ENCODE assay signal across 32 cellular contexts in genomic region chr6:116550796-116551195, GRCh38. TPM values are rescaled to one million over a fixed set of nuclear protein-coding genes. Genes with fewer than 3 reads are reported as not detected.
"Had no signal": no experiment of that assay in that cellular context is flagged by ENCODE, and none has a peak within 500 bp of the region (broad histone marks: within the 10 kb centered on the region; RNA-seq: fewer than 3 reads in every experiment).

No MANE protein-coding gene starts in this region.

- H3K4me3 Mint-ChIP-seq: activated B cell treated with CpG ODN at 0.5 μM for 24 hours; activated CD4-positive, alpha-beta T cell treated with anti-CD3 and anti-CD28 coated beads for 36 hours; dendritic cell treated with granulocyte-macrophage colony-stimulating factor and Interleukin-4, amounts not matched to agents 40 ng/mL and 50 ng/mL, for 4 days; naive B cell; neural crest cell; T-helper 2 cell treated with Interferon-gamma antibody and Interleukin-4, amounts not matched to agents 5 μg/mL and 100 μg/mL, for 36 hours; type B pancreatic cell had no signal

- FAIRE-seq: endometrium, kidney, TTC549 had no signal

- H3K4me1 Mint-ChIP-seq: activated B cell treated with CpG ODN at 0.5 μM for 24 hours; activated CD4-positive, alpha-beta T cell treated with anti-CD3 and anti-CD28 coated beads for 36 hours; naive B cell had no signal

- H3K27me3 ChIP-seq: cardiac muscle cell, vagina had no signal

- H3K27ac Mint-ChIP-seq: activated B cell treated with CpG ODN at 0.5 μM for 24 hours; activated CD4-positive, alpha-beta T cell treated with anti-CD3 and anti-CD28 coated beads for 36 hours; dendritic cell treated with granulocyte-macrophage colony-stimulating factor and Interleukin-4, amounts not matched to agents 40 ng/mL and 50 ng/mL, for 4 days; naive B cell; T-helper 2 cell treated with Interferon-gamma antibody and Interleukin-4, amounts not matched to agents 5 μg/mL and 100 μg/mL, for 36 hours; type B pancreatic cell had no signal

- H3K4me3 ChIP-seq: cardiac muscle cell, lung, thoracic aorta, vagina had no signal

- DNase-seq: activated B cell treated with CpG ODN at 0.5 μM for 24 hours; activated CD4-positive, alpha-beta T cell treated with anti-CD3 and anti-CD28 coated beads for 36 hours; activated CD4-positive, alpha-beta T cell treated with anti-CD3 and anti-CD28 coated beads, Interleukin-2, amount 50 U/mL, for 48 hours; activated CD8-positive, alpha-beta memory T cell treated with anti-CD3 and anti-CD28 coated beads, Interleukin-2, amount 50 U/mL, for 48 hours; activated naive CD4-positive, alpha-beta T cell treated with Interleukin-2 at 50 U/mL for 16 hours; activated T-cell treated with anti-CD3 and anti-CD28 coated beads, Interleukin-2, amount 50 U/mL, for 48 hours; effector CD4-positive, alpha-beta T cell; foreskin fibroblast; kidney; naive B cell; retina; stimulated activated CD4-positive, alpha-beta T cell treated with anti-CD3 and anti-CD28 coated beads, Interleukin-2, amount 100 ng/mL, for 48 hours; stimulated activated naive CD4-positive, alpha-beta T cell treated with Interleukin-2 at 50 U/mL for 16 hours had no signal

- H3K36me3 ChIP-seq: cardiac muscle cell, thoracic aorta, vagina had no signal

- H3K36me3 Mint-ChIP-seq: naive B cell, type B pancreatic cell had no signal

- H3K9me3 Mint-ChIP-seq: activated B cell treated with CpG ODN at 0.5 μM for 24 hours; dendritic cell treated with granulocyte-macrophage colony-stimulating factor and Interleukin-4, amounts not matched to agents 40 ng/mL and 50 ng/mL, for 4 days; naive B cell; neural crest cell; T-helper 2 cell treated with Interferon-gamma antibody and Interleukin-4, amounts not matched to agents 5 μg/mL and 100 μg/mL, for 36 hours; type B pancreatic cell had no signal

- ATAC-seq: activated CD4-positive, alpha-beta T cell treated with anti-CD3 and anti-CD28 coated beads for 36 hours had no signal

RNA-seq across cellular contexts. Expression of gene CALHM4, which starts 2.8 kb away (rescaled TPM):
- total RNA-seq: activated B cell treated with CpG ODN at 0.5 μM for 24 hours; activated CD4-positive, alpha-beta T cell treated with anti-CD3 and anti-CD28 coated beads for 36 hours; activated CD8-positive, alpha-beta memory T cell treated with anti-CD3 and anti-CD28 coated beads for 36 hours; cardiac muscle cell; chondrocyte; epithelial cell of proximal tubule; fibroblast of lung; glomerular endothelial cell; kidney; lung; mesenteric fat pad; mucosa of gallbladder; neural crest cell; omental fat pad; posterior vena cava; thoracic aorta; vagina had no signal

RNA-seq across cellular contexts. Expression of gene TRAPPC3L, which starts 5.3 kb away (rescaled TPM):
- total RNA-seq: activated B cell treated with CpG ODN at 0.5 μM for 24 hours; activated CD4-positive, alpha-beta T cell treated with anti-CD3 and anti-CD28 coated beads for 36 hours; activated CD8-positive, alpha-beta memory T cell treated with anti-CD3 and anti-CD28 coated beads for 36 hours; cardiac muscle cell; chondrocyte; epithelial cell of proximal tubule; glomerular endothelial cell; kidney; mesenteric fat pad; mucosa of gallbladder; neural crest cell; thoracic aorta; vagina had no signal

RNA-seq across cellular contexts. Expression of gene CALHM5, which starts 39.4 kb away (rescaled TPM):
- total RNA-seq: activated B cell treated with CpG ODN at 0.5 μM for 24 hours; activated CD4-positive, alpha-beta T cell treated with anti-CD3 and anti-CD28 coated beads for 36 hours; activated CD8-positive, alpha-beta memory T cell treated with anti-CD3 and anti-CD28 coated beads for 36 hours; cardiac muscle cell had no signal
